In genomic region chr11:112073941-112074811, GRCh38 we compare ENCODE assay signal across 8 cellular contexts. TPM values are rescaled to one million over a fixed set of nuclear protein-coding genes. Genes with fewer than 3 reads are reported as not detected.
DNase-seq lines count a peak whose midpoint lies in the region; ATAC-seq and TF ChIP-seq lines count a peak whose summit lies in the region.

NKAPD1 (plus strand) TSS chr11:112074299; CDS start chr11:112075575, 1,276 bp downstream.
PIH1D2 (minus strand) TSS chr11:112074017; CDS start chr11:112073174, 843 bp downstream.

- peak within 1 kb of the TSS; percentile 83 for H3K18ac ChIP-seq in IMR-90 (ENCODE audit: low read depth, low read length)

- peak within 1 kb of the TSS; percentile 98 for H3K4me3 Mint-ChIP-seq in activated T-cell treated with anti-CD3 and anti-CD28 coated beads, Interleukin-2, amount 50 U/mL, for 24 hours

- ATAC-seq in GM21528 (IDR thresholded peaks at IDR 0.05; ENCODE audit: low FRiP score, unreplicated experiment) (peak; percentile 89), IMR-90 (ENCODE audit: low read depth) (peak; percentile 94)

- H3K4me3 ChIP-seq in IMR-90 (ENCODE audit: insufficient read depth, low read depth, low read length), result peak within 1 kb of the TSS; percentile 80
- peak within 1 kb of the TSS; percentile 77 to 91 (median 84) for H3K4me3 ChIP-seq in esophagus muscularis mucosa
- H3K4me3 ChIP-seq in muscle layer of duodenum (ENCODE audit: low read depth in 1 of 2, low read length in 2 of 2), result peak within 1 kb of the TSS; percentile 91 to 100

- H3K4me1 ChIP-seq in IMR-90 (ENCODE audit: control insufficient read depth, insufficient read depth, low read length), result no peaks in the 10 kb centered on the region
- peaks cover 18 to 34% (median 22%) of the 10 kb centered on the region in 4 donors for H3K4me1 ChIP-seq in esophagus muscularis mucosa
- H3K4me1 ChIP-seq in muscle layer of duodenum (ENCODE audit: control insufficient read depth in 1 of 2, insufficient read depth in 2 of 2, low read length in 2 of 2), result peaks cover 8 to 22% of the 10 kb centered on the region in 2 donors

- intact Hi-C loops in IMR-90 (cut with micrococcal nuclease), result loop anchor here (1.0 to 2.0 kb wide), 2 partner anchors 101 to 195 kb away; partner anchors contain the start of genes BCO2, CFAP68 and FDXACB1
- intact Hi-C loops in esophagus muscularis mucosa (cut with DNase I), result no loop called here

- peak within 1 kb of the TSS; percentile 94 for H2BK5ac ChIP-seq in IMR-90 (ENCODE audit: low read depth, low read length, poor library complexity, severe bottlenecking)

- TF ChIP-seq CTCF in IMR-90 (conservative IDR thresholded peaks at IDR 0.05; ENCODE audit: low read depth, low read length) (no peak), esophagus muscularis mucosa (IDR thresholded peaks at IDR 0.05) (peak in 1 of 3 experiments; percentile 18)

- no peaks in the 10 kb centered on the region for H3K27me3 ChIP-seq in IMR-90 (ENCODE audit: control insufficient read depth, insufficient read depth, low read length)
- H3K27me3 ChIP-seq in esophagus muscularis mucosa, result no peaks in the 10 kb centered on the region
- H3K27me3 ChIP-seq in muscle layer of duodenum (ENCODE audit: low read depth, low read length), result no peaks in the 10 kb centered on the region

- H3K9me1 ChIP-seq in IMR-90 (ENCODE audit: insufficient read depth, low read length), result no peaks in the 10 kb centered on the region

- POLR2A ChIA-PET in IMR-90 (lab: Charles Lee; ENCODE audit: unreplicated experiment), result no interaction called here

- H3K9me3 Mint-ChIP-seq in activated T-cell treated with anti-CD3 and anti-CD28 coated beads, Interleukin-2, amount 50 U/mL, for 24 hours, result no peaks in the 10 kb centered on the region

- WGBS in IMR-90 (ENCODE audit: extremely low coverage in 2 of 2, insufficient read length in 1 of 2), 2 experiments, result 0% methylated on average over 11 of the region's 43 CpGs; no CpG with 5 or more reads in 1 of the 2 experiments
- 0% methylated on average over 27 of the region's 43 CpGs for WGBS in esophagus muscularis mucosa

- no peaks in the 10 kb centered on the region for H4K20me1 ChIP-seq in IMR-90 (ENCODE audit: insufficient read depth, low read length)

- peak within 1 kb of the TSS; percentile 88 for H3K23ac ChIP-seq in IMR-90 (ENCODE audit: low read depth, low read length)

- TF ChIP-seq EP300 in esophagus muscularis mucosa (IDR thresholded peaks at IDR 0.05), result no peak

- peak within 1 kb of the TSS; percentile 93 for H3K14ac ChIP-seq in IMR-90 (replicated peaks; ENCODE audit: low read depth, low read length)

- peak within 1 kb of the TSS; percentile 88 for H3K56ac ChIP-seq in IMR-90 (ENCODE audit: extremely low read depth, insufficient read depth, low read length)

- H2BK20ac ChIP-seq in IMR-90 (ENCODE audit: low read depth, low read length), result 0 out of 2 replicates have a peak within 1 kb of the TSS, but pooled peaks have one; percentile 47

- BruUV-seq in IMR-90 (replicated peaks; lab: Mats Ljungman, UMichigan), result TSS peak; percentile 66

- peak within 1 kb of the TSS; percentile 99 for H3K27ac Mint-ChIP-seq in activated T-cell treated with anti-CD3 and anti-CD28 coated beads, Interleukin-2, amount 50 U/mL, for 24 hours

- H3K27ac ChIP-seq in IMR-90 (ENCODE audit: insufficient read depth, low read length) (peak within 1 kb of the TSS; percentile 85), esophagus muscularis mucosa (replicated peaks in 1 of 4) (peak within 1 kb of the TSS; percentile 82 to 91 (median 88)), muscle layer of duodenum (ENCODE audit: low read length) (peak within 1 kb of the TSS; percentile 83)

- peak within 1 kb of the TSS; percentile 92 for H3K4me2 ChIP-seq in IMR-90 (ENCODE audit: low read depth, low read length)

- H2BK120ac ChIP-seq in IMR-90 (ENCODE audit: low read depth, low read length), result peak within 1 kb of the TSS; percentile 86

- H3K4ac ChIP-seq in IMR-90 (ENCODE audit: low read depth, low read length), result peak within 1 kb of the TSS; percentile 84

- H2AK5ac ChIP-seq in IMR-90 (ENCODE audit: low read depth, low read length), result peak within 1 kb of the TSS; percentile 22

- peaks cover 31% of the 10 kb centered on the region for H3K4me1 Mint-ChIP-seq in activated T-cell treated with anti-CD3 and anti-CD28 coated beads, Interleukin-2, amount 50 U/mL, for 24 hours (ENCODE audit: low read depth)

- peak within 1 kb of the TSS; percentile 94 for H2AFZ ChIP-seq in IMR-90 (replicated peaks; ENCODE audit: low read length, poor library complexity)

- peaks cover 4% of the 10 kb centered on the region for H3K36me3 ChIP-seq in IMR-90 (ENCODE audit: control insufficient read depth, insufficient read depth, low read length)
- H3K36me3 ChIP-seq in esophagus muscularis mucosa, result peaks cover under 1 to 37% (median 31%) of the 10 kb centered on the region in 4 donors
- H3K36me3 ChIP-seq in muscle layer of duodenum (ENCODE audit: control insufficient read depth in 1 of 2, insufficient read depth in 2 of 2, low read length in 2 of 2), result peaks cover 15 to 30% of the 10 kb centered on the region in 2 donors

- peak within 1 kb of the TSS; percentile 87 for H3K9ac ChIP-seq in IMR-90 (ENCODE audit: low read depth, low read length)

- H3K27me3 Mint-ChIP-seq in activated T-cell treated with anti-CD3 and anti-CD28 coated beads, Interleukin-2, amount 50 U/mL, for 24 hours, result peaks cover 13% of the 10 kb centered on the region

- H4K91ac ChIP-seq in IMR-90 (ENCODE audit: insufficient read depth, low read depth, low read length), result peak within 1 kb of the TSS; percentile 95

- H3K9me3 ChIP-seq in IMR-90 (ENCODE audit: control insufficient read depth, insufficient read depth, low read length) (no peaks in the 10 kb centered on the region), esophagus muscularis mucosa (no peaks in the 10 kb centered on the region), muscle layer of duodenum (ENCODE audit: control insufficient read depth in 1 of 2, low read length in 2 of 2) (no peaks in the 10 kb centered on the region)

- H2AK9ac ChIP-seq in IMR-90 (replicated peaks; ENCODE audit: low read depth, low read length, poor library complexity), result peak within 1 kb of the TSS; percentile 95

- TF ChIP-seq POLR2A in IMR-90 (IDR thresholded peaks at IDR 0.05; ENCODE audit: low read depth, low read length) (no peak), esophagus muscularis mucosa (IDR thresholded peaks at IDR 0.05; ENCODE audit: low read depth) (no peak)

- TF ChIP-seq RAD21 in IMR-90 (IDR thresholded peaks at IDR 0.05; ENCODE audit: low read length), result no peak

- peaks cover 10 to 25% of the 10 kb centered on the region in 2 experiments; a peak in 3 of 4 replicates for H3K79me1 ChIP-seq in IMR-90 (ENCODE audit: low read depth in 1 of 2, low read length in 2 of 2)

- peaks cover 51% of the 10 kb centered on the region for H3K36me3 Mint-ChIP-seq in activated T-cell treated with anti-CD3 and anti-CD28 coated beads, Interleukin-2, amount 50 U/mL, for 24 hours (ENCODE audit: low read depth)

- no peak within 1 kb of the TSS for H2BK15ac ChIP-seq in IMR-90 (ENCODE audit: low read depth, low read length)

- dilution Hi-C loops in IMR-90 (cut with HindIII; ENCODE audit: low sequenced_read_pairs, unreplicated experiment), result no loop called here

- H4K8ac ChIP-seq in IMR-90 (ENCODE audit: low read depth in 2 of 2, low read length in 2 of 2), result peak within 1 kb of the TSS; percentile 60 to 94

- DNase-seq in DMS114 treated with DMSO at 0.1 percent for 48 hours (lab: John Stamatoyannopoulos, UW; ENCODE audit: unreplicated experiment), result peak; percentile 59
- DNase-seq in IMR-90, result peak; percentile 88
- DNase-seq in OCI-M2 (lab: John Stamatoyannopoulos, UW; ENCODE audit: unreplicated experiment), result peak; percentile 42
- DNase-seq in activated T-cell treated with anti-CD3 and anti-CD28 coated beads, Interleukin-2, amount 50 U/mL, for 24 hours, result peak; percentile 85
- DNase-seq in esophagus muscularis mucosa (ENCODE audit: extremely low spot score), result peak; percentile 94
- peak; percentile 53 for DNase-seq in stimulated activated CD8-positive, alpha-beta memory T cell treated with anti-CD3 and anti-CD28 coated beads, Interleukin-7, amount 100 ng/mL, for 24 hours (ENCODE audit: low read depth)

- CTCF ChIA-PET in IMR-90 (lab: Yijun Ruan, JAX), result no interaction called here

- H4K5ac ChIP-seq in IMR-90 (ENCODE audit: low read depth, low read length), result peak within 1 kb of the TSS; percentile 96

- in situ Hi-C loops in IMR-90 (cut with MboI; ENCODE audit: low sequenced_read_pairs), result no loop called here

TF ChIP-seq in IMR-90, 13 proteins besides CTCF, POLR2A, EP300 and RAD21 (continues in another document):
- no peak for TF ChIP-seq SMC3 (IDR thresholded peaks at IDR 0.05; ENCODE audit: low read depth, low read length)
- TF ChIP-seq BHLHE40 (IDR thresholded peaks at IDR 0.05; ENCODE audit: low read depth, low read length), result no peak
- no peak for TF ChIP-seq CEBPB (IDR thresholded peaks at IDR 0.05; ENCODE audit: low read depth, low read length)
- no peak for TF ChIP-seq ELK1 (IDR thresholded peaks at IDR 0.05; ENCODE audit: borderline replicate concordance, low read depth, low read length)
- no peak for TF ChIP-seq USF2 (IDR thresholded peaks at IDR 0.05; ENCODE audit: low read depth, low read length)

RNA-seq across cellular contexts. Expression of gene NKAPD1, which starts in this region (rescaled TPM):
- total RNA-seq in IMR-90 (2012; rRNA removed) (17.2 and 24.4 TPM in 2 replicates), esophagus muscularis mucosa (10 to 100 TPM; 13.7 to 20.4 (median 16.1) TPM)
- 7.1 and 8.4 TPM in 2 replicates for polyA plus RNA-seq in IMR-90 (2012; rRNA removed)
- polyA plus RNA-seq in IMR-90 (2012; cell fraction: cytosol; rRNA removed), result 2.1 and 2.5 TPM in 2 replicates
- 1.3 and 4.8 TPM in 2 replicates for polyA plus RNA-seq in IMR-90 (2012; cell fraction: nucleus; rRNA removed; ENCODE audit: low replicate concordance)

RNA-seq across cellular contexts. Expression of gene PIH1D2, which starts in this region (rescaled TPM):
- total RNA-seq in IMR-90 (2012; rRNA removed) (1.1 and 2.2 TPM in 2 replicates), esophagus muscularis mucosa (1 to 10 TPM in 2 of 4 donors, under 1 TPM in 2; 0.83 to 1.5 (median 1.1) TPM)
- 0.89 and 1.1 TPM in 2 replicates for polyA plus RNA-seq in IMR-90 (2012; rRNA removed)
- polyA plus RNA-seq in IMR-90 (2012; cell fraction: cytosol; rRNA removed), result 0.13 and 0.23 TPM in 2 replicates
- polyA plus RNA-seq in IMR-90 (2012; cell fraction: nucleus; rRNA removed; ENCODE audit: low replicate concordance), result 0.13 and 1.3 TPM in 2 replicates

Comparison
In these comparisons a context has a peak if more than half of its experiments do, and no peak if none do; other contexts are left out.
1. Peak in every context shown above with its lines: DNase-seq, ATAC-seq, H3K4me3 ChIP-seq and H3K27ac ChIP-seq.
2. DNase-seq: peak in every context shown above with its lines; median percentile 94 in esophagus muscularis mucosa; 88 in IMR-90; 85 in activated T-cell treated with anti-CD3 and anti-CD28 coated beads, Interleukin-2, amount 50 U/mL, for 24 hours; 59 in DMS114 treated with DMSO at 0.1 percent for 48 hours; 53 in stimulated activated CD8-positive, alpha-beta memory T cell treated with anti-CD3 and anti-CD28 coated beads, Interleukin-7, amount 100 ng/mL, for 24 hours; 42 in OCI-M2.